18 cellular contexts compared by ENCODE assay signal in genomic region chr7:155388561-155388960, GRCh38.
DNase-seq lines count a peak whose midpoint lies in the region; ATAC-seq and TF ChIP-seq lines count a peak whose summit lies in the region.
"Had no signal": no experiment of that assay in that cellular context is flagged by ENCODE, and none has a peak within 500 bp of the region (broad histone marks: within the 10 kb centered on the region; RNA-seq: fewer than 3 reads in every experiment).

No MANE protein-coding gene starts in this region.

- peaks cover 18 to 36% of the 10 kb centered on the region in 2 donors for H3K27me3 Mint-ChIP-seq in natural killer cell treated with Interleukin-12 subunit alpha and Interleukin-12 subunit beta and Interleukin-15 and Interleukin-18, amount 100 ng/mL, for 72 hours
- H3K27me3 Mint-ChIP-seq in natural killer cell (ENCODE audit: low read depth in 2 of 2) = peaks cover 26 to 31% of the 10 kb centered on the region in 2 donors

- no peaks in the 10 kb centered on the region for H3K4me1 ChIP-seq in aorta (ENCODE audit: control insufficient read depth in 1 of 2, insufficient read depth in 2 of 2, low read length in 2 of 2)
- H3K4me1 ChIP-seq: HAP-1 had no signal

- 62 to 64% methylated on average over 10 to 11 of the region's 11 CpGs for WGBS in aorta, 2 donors

- no peaks in the 10 kb centered on the region for H3K27me3 ChIP-seq in aorta (ENCODE audit: control insufficient read depth in 1 of 2, insufficient read depth in 2 of 2, low read length in 1 of 2)

- H3K4me3 Mint-ChIP-seq in natural killer cell treated with Interleukin-12 subunit alpha and Interleukin-12 subunit beta and Interleukin-15 and Interleukin-18, amount 100 ng/mL, for 72 hours = no peak overlapping the region
- no peak overlapping the region for H3K4me3 Mint-ChIP-seq in natural killer cell
- H3K4me3 Mint-ChIP-seq: B cell; CD4-positive, alpha-beta memory T cell; HFFc6 had no signal

- no peak for ATAC-seq in natural killer cell treated with Interleukin-12 subunit alpha and Interleukin-12 subunit beta and Interleukin-15 and Interleukin-18, amount 100 ng/mL, for 72 hours
- ATAC-seq in natural killer cell (no peak), aorta (ENCODE audit: low FRiP score) (no peak), GM18861 (IDR thresholded peaks at IDR 0.05; ENCODE audit: unreplicated experiment) (no peak)

- no peaks in the 10 kb centered on the region for H3K9me3 Mint-ChIP-seq in natural killer cell treated with Interleukin-12 subunit alpha and Interleukin-12 subunit beta and Interleukin-15 and Interleukin-18, amount 100 ng/mL, for 72 hours
- H3K9me3 Mint-ChIP-seq in natural killer cell = no peaks in the 10 kb centered on the region
- H3K9me3 Mint-ChIP-seq: CD4-positive, alpha-beta memory T cell; HFFc6 had no signal

- no peak overlapping the region for H3K27ac ChIP-seq in aorta (ENCODE audit: low read depth in 1 of 2, low read length in 2 of 2)
- H3K27ac ChIP-seq: 22Rv1 had no signal

- intact Hi-C loops in natural killer cell (cut with micrococcal nuclease) (no loop called here), posterior vena cava (cut with DNase I) (no loop called here), aorta (cut with DNase I) (no loop called here)

- H3K4me3 ChIP-seq in aorta (ENCODE audit: low read length in 2 of 2) = no peak overlapping the region
- H3K4me3 ChIP-seq: HAP-1 had no signal

- no peak for TF ChIP-seq CTCF in natural killer cell (IDR thresholded peaks at IDR 0.05)

- H3K4me1 Mint-ChIP-seq in natural killer cell treated with Interleukin-12 subunit alpha and Interleukin-12 subunit beta and Interleukin-15 and Interleukin-18, amount 100 ng/mL, for 72 hours (ENCODE audit: low read depth in 2 of 2) = no peaks in the 10 kb centered on the region
- no peaks in the 10 kb centered on the region for H3K4me1 Mint-ChIP-seq in natural killer cell
- H3K4me1 Mint-ChIP-seq: B cell; CD4-positive, alpha-beta memory T cell had no signal

- H3K9me3 ChIP-seq in aorta (ENCODE audit: control insufficient read depth, low read length) = no peaks in the 10 kb centered on the region
- H3K9me3 ChIP-seq: HAP-1 had no signal

- peak; percentile 16 for DNase-seq in natural killer cell treated with Interleukin-12 subunit alpha and Interleukin-12 subunit beta and Interleukin-15 and Interleukin-18, amount 100 ng/mL, for 72 hours (ENCODE audit: low spot score)
- DNase-seq in natural killer cell = no peak
- DNase-seq in posterior vena cava (ENCODE audit: low spot score) = peak; percentile 52
- DNase-seq in aorta = peak; percentile 20 to 68
- DNase-seq in NCI-H1436 treated with DMSO at 0.1 percent for 48 hours (lab: John Stamatoyannopoulos, UW) = no peak
- DNase-seq: C1 segment of cervical spinal cord; Calu3; CD4-positive, alpha-beta memory T cell; COR-L47; DMS53; DMS79 treated with DMSO at 0.1 percent for 48 hours; GF-D8; GOT3; HFFc6 had no signal

- H3K36me3 Mint-ChIP-seq in natural killer cell treated with Interleukin-12 subunit alpha and Interleukin-12 subunit beta and Interleukin-15 and Interleukin-18, amount 100 ng/mL, for 72 hours = no peaks in the 10 kb centered on the region
- no peaks in the 10 kb centered on the region for H3K36me3 Mint-ChIP-seq in natural killer cell
- H3K36me3 Mint-ChIP-seq: CD4-positive, alpha-beta memory T cell had no signal

- no peaks in the 10 kb centered on the region for H3K36me3 ChIP-seq in aorta (ENCODE audit: control insufficient read depth in 1 of 2, insufficient read depth in 2 of 2, low read length in 1 of 2)
- H3K36me3 ChIP-seq: HAP-1 had no signal

- no peak overlapping the region for H3K27ac Mint-ChIP-seq in natural killer cell treated with Interleukin-12 subunit alpha and Interleukin-12 subunit beta and Interleukin-15 and Interleukin-18, amount 100 ng/mL, for 72 hours
- no peak overlapping the region for H3K27ac Mint-ChIP-seq in natural killer cell
- H3K27ac Mint-ChIP-seq: B cell; CD4-positive, alpha-beta memory T cell; HFFc6 had no signal

Comparison
In these comparisons a context has a peak if more than half of its experiments do, and no peak if none do; other contexts are left out.
1. DNase-seq: peak in natural killer cell treated with Interleukin-12 subunit alpha and Interleukin-12 subunit beta and Interleukin-15 and Interleukin-18, amount 100 ng/mL, for 72 hours (single experiment), posterior vena cava (single experiment) and aorta (2 of 2); none in natural killer cell (single experiment) and NCI-H1436 treated with DMSO at 0.1 percent for 48 hours (single experiment).